ENCODE assay signal across 10 cellular contexts in the genomic region with DNA sequence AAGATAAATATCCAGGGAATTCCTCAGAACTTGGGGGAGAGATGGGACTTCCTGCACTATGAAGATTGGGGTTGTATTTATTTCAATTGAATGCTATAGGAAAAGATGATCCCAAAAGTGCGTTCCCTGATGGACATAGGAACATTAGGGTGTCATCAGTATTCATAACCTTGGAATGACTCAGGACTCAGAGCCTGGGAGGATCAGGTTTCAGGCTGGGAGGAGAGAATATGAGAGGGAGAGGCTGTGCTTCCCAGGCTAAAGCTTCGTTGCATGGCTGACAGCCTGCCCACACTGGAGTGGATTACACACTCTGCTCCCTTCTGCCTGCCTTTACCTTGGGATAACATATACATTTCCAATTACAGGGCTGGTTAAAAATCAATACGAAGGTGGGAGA.
A peak's percentile ranks its signal among the peaks of the same experiment; 100 is the strongest.
DNase-seq lines count a peak whose midpoint lies in the region; ATAC-seq and TF ChIP-seq lines count a peak whose summit lies in the region.
"Had no signal": no experiment of that assay in that cellular context is flagged by ENCODE, and none has a peak within 500 bp of the region (broad histone marks: within the 10 kb centered on the region; RNA-seq: fewer than 3 reads in every experiment).

No MANE protein-coding gene starts in this region.

- no peaks in the 10 kb centered on the region for H3K36me3 Mint-ChIP-seq in type B pancreatic cell
- H3K36me3 Mint-ChIP-seq: CD4-positive, alpha-beta memory T cell had no signal

- no peaks in the 10 kb centered on the region for H3K27me3 Mint-ChIP-seq in type B pancreatic cell

- no peak for TF ChIP-seq CTCF in gastroesophageal sphincter (IDR thresholded peaks at IDR 0.05)
- no peak for TF ChIP-seq CTCF in type B pancreatic cell (conservative IDR thresholded peaks at IDR 0.05)

- no peak overlapping the region for H3K4me3 ChIP-seq in gastroesophageal sphincter

- H3K4me1 Mint-ChIP-seq in type B pancreatic cell (ENCODE audit: unreplicated experiment), result peaks cover 11% of the 10 kb centered on the region
- H3K4me1 Mint-ChIP-seq: CD4-positive, alpha-beta memory T cell had no signal

- H3K27ac Mint-ChIP-seq in type B pancreatic cell, result peak overlapping the region; percentile 50
- H3K27ac Mint-ChIP-seq: CD4-positive, alpha-beta memory T cell had no signal

- H3K27ac ChIP-seq in gastroesophageal sphincter, result no peak overlapping the region

- peaks cover 3% of the 10 kb centered on the region for H3K9me3 Mint-ChIP-seq in type B pancreatic cell

- DNase-seq in NCI-H524 (lab: John Stamatoyannopoulos, UW) (peak; percentile 64 to 76), NCI-H524 treated with DMSO at 0.1 percent for 48 hours (lab: John Stamatoyannopoulos, UW) (no peak), SHP77 (lab: John Stamatoyannopoulos, UW) (peak; percentile 25 to 44), type B pancreatic cell (ENCODE audit: extremely low spot score, unreplicated experiment) (no peak), globus pallidus (ENCODE audit: low spot score) (no peak), NCI-H1092 (lab: John Stamatoyannopoulos, UW) (no peak)
- DNase-seq: CD4-positive, alpha-beta memory T cell; hypothalamus had no signal

- ATAC-seq in gastroesophageal sphincter (peak; percentile 50), GM21447 (IDR thresholded peaks at IDR 0.05; ENCODE audit: unreplicated experiment) (no peak)

- no peaks in the 10 kb centered on the region for H3K27me3 ChIP-seq in gastroesophageal sphincter

- no peaks in the 10 kb centered on the region for H3K36me3 ChIP-seq in gastroesophageal sphincter

- H3K4me1 ChIP-seq in gastroesophageal sphincter, result no peaks in the 10 kb centered on the region

- H3K9me3 ChIP-seq in gastroesophageal sphincter, result no peaks in the 10 kb centered on the region

- H3K4me3 Mint-ChIP-seq in type B pancreatic cell, result peak overlapping the region; percentile 32
- H3K4me3 Mint-ChIP-seq: CD4-positive, alpha-beta memory T cell had no signal

- TF ChIP-seq POLR2A in gastroesophageal sphincter (IDR thresholded peaks at IDR 0.05), result no peak

- WGBS in gastroesophageal sphincter (ENCODE audit: low coverage in 1 of 2), 2 donors, result 14% methylated on average over 2 to 3 of the region's 3 CpGs

- TF ChIP-seq EP300 in gastroesophageal sphincter (IDR thresholded peaks at IDR 0.05), result no peak

Comparison
In these comparisons a context has a peak if more than half of its experiments do, and no peak if none do; other contexts are left out.
1. DNase-seq: peak in NCI-H524 (2 of 2) and SHP77 (2 of 2); none in NCI-H524 treated with DMSO at 0.1 percent for 48 hours (single experiment), type B pancreatic cell (single experiment), globus pallidus (single experiment) and NCI-H1092 (single experiment).